ENCODE assay signal across 28 cellular contexts in genomic region chr2:81692566-81692965, GRCh38.
"Had no signal": no experiment of that assay in that cellular context is flagged by ENCODE, and none has a peak within 500 bp of the region (broad histone marks: within the 10 kb centered on the region; RNA-seq: fewer than 3 reads in every experiment).

No MANE protein-coding gene starts in this region.

- H3K36me3 Mint-ChIP-seq: stimulated activated effector memory CD8-positive, alpha-beta T cell treated with anti-CD3 and anti-CD28 coated beads, Interleukin-12 subunit alpha, Interleukin-12 subunit beta, amount 100 ng/mL, for 72 hours; stimulated activated memory B cell treated with anti-CD40 and anti-IgM and Interleukin-4, amounts not matched to agents 10 μg/mL and 1 μg/mL and 100 μg/mL, for 72 hours; stimulated activated naive B cell treated with anti-CD40 and anti-IgM and Interleukin-4, amounts not matched to agents 10 μg/mL and 1 μg/mL and 100 μg/mL, for 72 hours; type B pancreatic cell had no signal

- H3K4me1 Mint-ChIP-seq: stimulated activated effector memory CD8-positive, alpha-beta T cell treated with anti-CD3 and anti-CD28 coated beads, Interleukin-12 subunit alpha, Interleukin-12 subunit beta, amount 100 ng/mL, for 72 hours; stimulated activated memory B cell treated with anti-CD40 and anti-IgM and Interleukin-4, amounts not matched to agents 10 μg/mL and 1 μg/mL and 100 μg/mL, for 72 hours; stimulated activated naive B cell treated with anti-CD40 and anti-IgM and Interleukin-4, amounts not matched to agents 10 μg/mL and 1 μg/mL and 100 μg/mL, for 72 hours; stimulated activated naive CD8-positive, alpha-beta T cell treated with anti-CD3 and anti-CD28 coated beads, Interleukin-15, amount 100 ng/mL, for 72 hours had no signal

- H3K27me3 ChIP-seq: stomach, suprapubic skin, testis, thyroid gland, tibial artery, tibial nerve, transverse colon, upper lobe of left lung, upper lobe of right lung, uterus, vagina had no signal

- H3K4me3 Mint-ChIP-seq: stimulated activated effector memory CD8-positive, alpha-beta T cell treated with anti-CD3 and anti-CD28 coated beads, Interleukin-12 subunit alpha, Interleukin-12 subunit beta, amount 100 ng/mL, for 72 hours; stimulated activated memory B cell treated with anti-CD40 and anti-IgM and Interleukin-4, amounts not matched to agents 10 μg/mL and 1 μg/mL and 100 μg/mL, for 72 hours; stimulated activated naive B cell treated with anti-CD40 and anti-IgM and Interleukin-4, amounts not matched to agents 10 μg/mL and 1 μg/mL and 100 μg/mL, for 72 hours; stimulated activated naive CD8-positive, alpha-beta T cell treated with anti-CD3 and anti-CD28 coated beads, Interleukin-15, amount 100 ng/mL, for 72 hours; stimulated activated naive CD8-positive, alpha-beta T cell treated with anti-CD3 and anti-CD28 coated beads, Interleukin-15, Interleukin-2, amounts not matched to agents 100 ng/mL and 50 ng/mL, for 24 hours; type B pancreatic cell had no signal

- H3K27ac ChIP-seq: stomach, suprapubic skin, testis, thoracic aorta, thyroid gland, tibial artery, tibial nerve, transverse colon, upper lobe of left lung, upper lobe of right lung, uterus, vagina had no signal

- H3K4me1 ChIP-seq: stomach, suprapubic skin, testis, thyroid gland, tibial artery, tibial nerve, transverse colon, upper lobe of left lung, upper lobe of right lung, uterus, vagina had no signal

- DNase-seq: stimulated activated CD4-positive, alpha-beta T cell treated with anti-CD3 and anti-CD28 coated beads, Interleukin-2, amount 100 ng/mL, for 48 hours; stimulated activated CD4-positive, alpha-beta T cell treated with anti-CD3 and anti-CD28 coated beads, Interleukin-4, amount 100 ng/mL, for 1 hour; stimulated activated CD4-positive, alpha-beta T cell treated with anti-CD3 and anti-CD28 coated beads, Interleukin-4, amount 100 ng/mL, for 24 hours; stimulated activated CD4-positive, alpha-beta T cell treated with anti-CD3 and anti-CD28 coated beads, Interleukin-4, amount 100 ng/mL, for 4 hours; stimulated activated CD8-positive, alpha-beta memory T cell treated with anti-CD3 and anti-CD28 coated beads, Interleukin-4, amount 100 ng/mL, for 48 hours; stimulated activated naive B cell treated with anti-CD40 and anti-IgM and Interleukin-4, amounts not matched to agents 10 μg/mL and 1 μg/mL and 100 μg/mL, for 72 hours; stimulated activated naive CD4-positive, alpha-beta T cell; stimulated activated naive CD4-positive, alpha-beta T cell treated with Interleukin-2 at 50 U/mL for 16 hours; stimulated activated naive CD8-positive, alpha-beta T cell treated with anti-CD3 and anti-CD28 coated beads, Interleukin-15, amount 100 ng/mL, for 72 hours; stimulated activated naive CD8-positive, alpha-beta T cell treated with anti-CD3 and anti-CD28 coated beads, Interleukin-15, Interleukin-2, amounts not matched to agents 100 U/mL and 50 U/mL, for 24 hours; stomach; substantia nigra; testis; thyroid gland; tibial artery; transverse colon; trophoblast cell; upper lobe of left lung; upper lobe of right lung; uterus had no signal

- H3K27ac Mint-ChIP-seq: stimulated activated effector memory CD8-positive, alpha-beta T cell treated with anti-CD3 and anti-CD28 coated beads, Interleukin-12 subunit alpha, Interleukin-12 subunit beta, amount 100 ng/mL, for 72 hours; stimulated activated memory B cell treated with anti-CD40 and anti-IgM and Interleukin-4, amounts not matched to agents 10 μg/mL and 1 μg/mL and 100 μg/mL, for 72 hours; stimulated activated naive B cell treated with anti-CD40 and anti-IgM and Interleukin-4, amounts not matched to agents 10 μg/mL and 1 μg/mL and 100 μg/mL, for 72 hours; stimulated activated naive CD8-positive, alpha-beta T cell treated with anti-CD3 and anti-CD28 coated beads, Interleukin-15, amount 100 ng/mL, for 72 hours; stimulated activated naive CD8-positive, alpha-beta T cell treated with anti-CD3 and anti-CD28 coated beads, Interleukin-15, Interleukin-2, amounts not matched to agents 100 ng/mL and 50 ng/mL, for 24 hours; type B pancreatic cell had no signal

- H3K36me3 ChIP-seq: stomach, suprapubic skin, thoracic aorta, thyroid gland, tibial artery, tibial nerve, transverse colon, upper lobe of left lung, upper lobe of right lung, uterus, vagina had no signal

- ATAC-seq: stimulated activated effector memory CD8-positive, alpha-beta T cell treated with anti-CD3 and anti-CD28 coated beads, Interleukin-12 subunit alpha, Interleukin-12 subunit beta, amount 100 ng/mL, for 72 hours; stimulated activated memory B cell treated with anti-CD40 and anti-IgM and Interleukin-4, amounts not matched to agents 10 μg/mL and 1 μg/mL and 100 μg/mL, for 72 hours; stimulated activated naive B cell treated with anti-CD40 and anti-IgM and Interleukin-4, amounts not matched to agents 10 μg/mL and 1 μg/mL and 100 μg/mL, for 72 hours; stimulated activated naive CD8-positive, alpha-beta T cell treated with anti-CD3 and anti-CD28 coated beads, Interleukin-15, amount 100 ng/mL, for 72 hours; stimulated activated naive CD8-positive, alpha-beta T cell treated with anti-CD3 and anti-CD28 coated beads, Interleukin-15, Interleukin-2, amounts not matched to agents 100 U/mL and 50 U/mL, for 24 hours; upper lobe of right lung had no signal

- H3K9me3 ChIP-seq: stomach, suprapubic skin, testis, thoracic aorta, thyroid gland, tibial artery, tibial nerve, transverse colon, upper lobe of left lung, uterus, vagina had no signal

- H3K4me3 ChIP-seq: stomach, suprapubic skin, testis, thoracic aorta, thyroid gland, tibial artery, tibial nerve, transverse colon, upper lobe of left lung, upper lobe of right lung, uterus, vagina had no signal

- H3K9me3 Mint-ChIP-seq: stimulated activated memory B cell treated with anti-CD40 and anti-IgM and Interleukin-4, amounts not matched to agents 10 μg/mL and 1 μg/mL and 100 μg/mL, for 72 hours; type B pancreatic cell had no signal

- H3K27me3 Mint-ChIP-seq: stimulated activated memory B cell treated with anti-CD40 and anti-IgM and Interleukin-4, amounts not matched to agents 10 μg/mL and 1 μg/mL and 100 μg/mL, for 72 hours; stimulated activated naive B cell treated with anti-CD40 and anti-IgM and Interleukin-4, amounts not matched to agents 10 μg/mL and 1 μg/mL and 100 μg/mL, for 72 hours; stimulated activated naive CD8-positive, alpha-beta T cell treated with anti-CD3 and anti-CD28 coated beads, Interleukin-15, amount 100 ng/mL, for 72 hours; stimulated activated naive CD8-positive, alpha-beta T cell treated with anti-CD3 and anti-CD28 coated beads, Interleukin-15, Interleukin-2, amounts not matched to agents 100 ng/mL and 50 ng/mL, for 24 hours; type B pancreatic cell had no signal
